ENCODE assay signal across 1 cellular context in genomic region chr2:73986085-73986680, GRCh38.
TF ChIP-seq lines count a peak whose summit lies in the region.

No MANE protein-coding gene starts in this region.

TF ChIP-seq in SK-N-SH, 30 proteins besides CTCF, POLR2A, EP300 and RAD21 (continued from another document):
- TF ChIP-seq REST (IDR thresholded peaks at IDR 0.05; ENCODE audit: low read depth, low read length) (no peak), USF2 (IDR thresholded peaks at IDR 0.05; ENCODE audit: borderline replicate concordance, low read depth, low read length) (no peak), TCF12 (IDR thresholded peaks at IDR 0.05) (no peak), ELF1 (IDR thresholded peaks at IDR 0.05) (no peak), RCOR1 (IDR thresholded peaks at IDR 0.05; ENCODE audit: low read length) (no peak), MEF2A (IDR thresholded peaks at IDR 0.05; ENCODE audit: borderline replicate concordance, low read depth) (no peak), RFX5 (IDR thresholded peaks at IDR 0.05; ENCODE audit: low read length) (no peak), CHD2 (IDR thresholded peaks at IDR 0.05; ENCODE audit: low read length, partially characterized antibody) (no peak), FOXJ3 (CRISPR knock-in tag; IDR thresholded peaks at IDR 0.05) (no peak), IRF3 (IDR thresholded peaks at IDR 0.05; ENCODE audit: low read depth, low read length) (no peak), POLR2AphosphoS5 (IDR thresholded peaks at IDR 0.05; ENCODE audit: low read depth, low read length) (no peak), FOSL2 (IDR thresholded peaks at IDR 0.05; ENCODE audit: borderline replicate concordance, low read depth) (no peak), RXRA (IDR thresholded peaks at IDR 0.05; ENCODE audit: borderline replicate concordance, low read depth) (no peak)
TF ChIP-seq in SK-N-SH: peak in this region for 0.
